Comparison of ENCODE assay signal across 20 cellular contexts in genomic region chr6:165600606-165601005, GRCh38.
DNase-seq lines count a peak whose midpoint lies in the region; ATAC-seq and TF ChIP-seq lines count a peak whose summit lies in the region.
"Had no signal": no experiment of that assay in that cellular context is flagged by ENCODE, and none has a peak within 500 bp of the region (broad histone marks: within the 10 kb centered on the region; RNA-seq: fewer than 3 reads in every experiment).

No MANE protein-coding gene starts in this region.

- intact Hi-C loops in Calu3 (cut with micrococcal nuclease; ENCODE audit: unreplicated experiment), result no loop called here
- intact Hi-C loops in Panc1 (cut with micrococcal nuclease; ENCODE audit: unreplicated experiment), result no loop called here

- no peak overlapping the region for H4K12ac ChIP-seq in trophoblast cell (ENCODE audit: low read depth, low read length)

- H4K91ac ChIP-seq in mesenchymal stem cell (ENCODE audit: low read length), result no peak overlapping the region
- H4K91ac ChIP-seq in trophoblast cell (ENCODE audit: low read depth, low read length), result no peak overlapping the region

- no peak overlapping the region for H3K23ac ChIP-seq in mesenchymal stem cell (ENCODE audit: low read length in 2 of 2)
- no peak overlapping the region for H3K23ac ChIP-seq in trophoblast cell (ENCODE audit: low read length)

- H3K4me2 ChIP-seq in mesenchymal stem cell (ENCODE audit: low read length, poor library complexity, severe bottlenecking) (no peak overlapping the region), trophoblast cell (ENCODE audit: low read length) (no peak overlapping the region)
- H3K4me2 ChIP-seq: BLaER1 treated with 17β-estradiol and CSF1 and Interleukin-3, amounts not matched to agents 10 nM and 100 nM had no signal

- H3K36me3 ChIP-seq in Panc1 (ENCODE audit: control insufficient read depth, insufficient read depth, low read length) (no peaks in the 10 kb centered on the region), mesenchymal stem cell (ENCODE audit: control insufficient read depth in 1 of 2, insufficient read depth in 2 of 2, low read depth in 1 of 2, low read length in 2 of 2) (no peaks in the 10 kb centered on the region), trophoblast cell (ENCODE audit: control insufficient read depth in 1 of 2, insufficient read depth in 2 of 2, low read length in 2 of 2) (no peaks in the 10 kb centered on the region)
- H3K36me3 ChIP-seq: BLaER1 treated with 17β-estradiol and CSF1 and Interleukin-3, amounts not matched to agents 10 nM and 100 nM had no signal

- H3K9me3 ChIP-seq in Panc1 (ENCODE audit: control insufficient read depth, insufficient read depth, low read depth, low read length) (no peaks in the 10 kb centered on the region), mesenchymal stem cell (ENCODE audit: control insufficient read depth, low read length) (no peaks in the 10 kb centered on the region), trophoblast cell (ENCODE audit: insufficient read depth, low read depth, low read length) (no peaks in the 10 kb centered on the region)

- TF ChIP-seq CTCF in Calu3 (IDR thresholded peaks at IDR 0.05; ENCODE audit: unreplicated experiment) (no peak), Panc1 (IDR thresholded peaks at IDR 0.05) (no peak)

- H3K36me3 Mint-ChIP-seq in Calu3 (ENCODE audit: insufficient read depth, unreplicated experiment), result no peaks in the 10 kb centered on the region
- H3K36me3 Mint-ChIP-seq: CD8-positive, alpha-beta T cell; IgD-negative memory B cell had no signal

- no peak overlapping the region for H3K4me3 Mint-ChIP-seq in Calu3 (ENCODE audit: low read depth, unreplicated experiment)
- H3K4me3 Mint-ChIP-seq: B cell; CD8-positive, alpha-beta T cell; HFFc6; IgD-negative memory B cell had no signal

- no peak overlapping the region for H2BK5ac ChIP-seq in mesenchymal stem cell (ENCODE audit: low read depth, low read length, poor library complexity, severe bottlenecking)
- no peak overlapping the region for H2BK5ac ChIP-seq in trophoblast cell (ENCODE audit: low read depth, low read length, poor library complexity)

- peak overlapping the region; percentile 10 for H3K27ac Mint-ChIP-seq in Calu3 (ENCODE audit: unreplicated experiment)
- H3K27ac Mint-ChIP-seq: B cell; CD8-positive, alpha-beta T cell; HFFc6 had no signal

- H3K4me3 ChIP-seq in Panc1 (ENCODE audit: low read depth in 2 of 2, low read length in 2 of 2) (no peak overlapping the region), mesenchymal stem cell (ENCODE audit: insufficient read depth in 1 of 2, low read depth in 1 of 2, low read length in 2 of 2) (no peak overlapping the region), trophoblast cell (ENCODE audit: low read depth, low read length) (no peak overlapping the region)
- H3K4me3 ChIP-seq: BLaER1 treated with 17β-estradiol and CSF1 and Interleukin-3, amounts not matched to agents 10 nM and 100 nM; GM23248 had no signal

- H3K4ac ChIP-seq in mesenchymal stem cell (ENCODE audit: low read depth in 1 of 2, low read length in 2 of 2) (no peak overlapping the region), trophoblast cell (ENCODE audit: low read depth, low read length) (no peak overlapping the region)

- H2AFZ ChIP-seq in mesenchymal stem cell (ENCODE audit: low read depth, low read length), result no peak overlapping the region
- H2AFZ ChIP-seq in trophoblast cell (ENCODE audit: insufficient read depth, low read length, poor library complexity), result no peak overlapping the region
- H2AFZ ChIP-seq: GM23248 had no signal

- no peak overlapping the region for H2BK120ac ChIP-seq in mesenchymal stem cell (ENCODE audit: low read depth, low read length)
- H2BK120ac ChIP-seq in trophoblast cell (ENCODE audit: insufficient read depth, low read length, poor library complexity), result no peak overlapping the region

- H3K9ac ChIP-seq in mesenchymal stem cell (ENCODE audit: low read length) (no peak overlapping the region), trophoblast cell (ENCODE audit: low read length) (no peak overlapping the region)
- H3K9ac ChIP-seq: BLaER1 treated with 17β-estradiol and CSF1 and Interleukin-3, amounts not matched to agents 10 nM and 100 nM; GM23248 had no signal

- H3K79me1 ChIP-seq in mesenchymal stem cell (replicated peaks; ENCODE audit: low read length, poor library complexity, severe bottlenecking) (peaks cover 45% of the 10 kb centered on the region), trophoblast cell (ENCODE audit: low read length) (no peaks in the 10 kb centered on the region)

- peak overlapping the region; percentile 27 for H2AK5ac ChIP-seq in mesenchymal stem cell (ENCODE audit: low read length, severe bottlenecking)
- no peak overlapping the region for H2AK5ac ChIP-seq in trophoblast cell (ENCODE audit: low read length)

- no peaks in the 10 kb centered on the region for H3K27me3 ChIP-seq in Panc1 (ENCODE audit: control insufficient read depth, insufficient read depth, low read length)
- no peaks in the 10 kb centered on the region for H3K27me3 ChIP-seq in mesenchymal stem cell (ENCODE audit: control insufficient read depth in 1 of 2, insufficient read depth in 1 of 2, low read length in 2 of 2)
- H3K27me3 ChIP-seq in trophoblast cell (ENCODE audit: insufficient read depth, low read length), result no peaks in the 10 kb centered on the region
- H3K27me3 ChIP-seq: BLaER1 treated with 17β-estradiol and CSF1 and Interleukin-3, amounts not matched to agents 10 nM and 100 nM had no signal

- in situ Hi-C loops in Panc1 (cut with HindIII; ENCODE audit: low pct_unique_long_range_greater_than_20kb, low sequenced_read_pairs), result no loop called here

- H3K27ac ChIP-seq in Panc1 (ENCODE audit: low read length) (peak overlapping the region; percentile 36), mesenchymal stem cell (ENCODE audit: low read length, poor library complexity, severe bottlenecking) (no peak overlapping the region), trophoblast cell (ENCODE audit: low read depth, low read length) (no peak overlapping the region)
- H3K27ac ChIP-seq: BLaER1 treated with 17β-estradiol and CSF1 and Interleukin-3, amounts not matched to agents 10 nM and 100 nM; GM23248 had no signal

- no peaks in the 10 kb centered on the region for H3K9me3 Mint-ChIP-seq in Calu3 (ENCODE audit: low read depth, unreplicated experiment)

- no peak for ATAC-seq in Panc1
- ATAC-seq: CD8-positive, alpha-beta T cell; HCT116; HepG2 had no signal

- peaks cover 33% of the 10 kb centered on the region for H3K4me1 Mint-ChIP-seq in Calu3 (ENCODE audit: low read depth, unreplicated experiment)
- H3K4me1 Mint-ChIP-seq: B cell, IgD-negative memory B cell had no signal

- no peaks in the 10 kb centered on the region for H3K79me2 ChIP-seq in trophoblast cell (ENCODE audit: control insufficient read depth, insufficient read depth, low read length, poor library complexity)

- H3K18ac ChIP-seq in mesenchymal stem cell (ENCODE audit: low read depth in 1 of 2, low read length in 2 of 2), result no peak overlapping the region
- H3K18ac ChIP-seq in trophoblast cell (ENCODE audit: low read length), result no peak overlapping the region

- H3K4me1 ChIP-seq in Panc1 (ENCODE audit: control insufficient read depth, insufficient read depth, low read length), result peaks cover 21% of the 10 kb centered on the region
- H3K4me1 ChIP-seq in mesenchymal stem cell (ENCODE audit: control insufficient read depth, insufficient read depth, low read depth, low read length), result peaks cover 5% of the 10 kb centered on the region
- H3K4me1 ChIP-seq in trophoblast cell (ENCODE audit: control insufficient read depth in 1 of 2, insufficient read depth in 2 of 2, low read length in 2 of 2), result peaks cover 2 to 12% of the 10 kb centered on the region in 2 experiments
- H3K4me1 ChIP-seq: BLaER1 treated with 17β-estradiol and CSF1 and Interleukin-3, amounts not matched to agents 10 nM and 100 nM had no signal

- POLR2A ChIA-PET in Panc1 (lab: Charles Lee), result no interaction called here

- BruUV-seq in Calu3 (replicated peaks; lab: Mats Ljungman, UMichigan) (no TSS peak), Panc1 (replicated peaks; lab: Mats Ljungman, UMichigan) (no TSS peak)

- DNase-seq in Calu3 (no peak), Panc1 (ENCODE audit: low read depth, low spot score) (no peak), mesenchymal stem cell (no peak), trophoblast cell (peak; percentile 88 to 98), NCI-H1105 (lab: John Stamatoyannopoulos, UW) (no peak), hepatic stellate cell (ENCODE audit: low spot score) (no peak), pons (ENCODE audit: low spot score) (no peak)
- DNase-seq in activated CD4-positive, CD25-positive, alpha-beta regulatory T cell treated with anti-CD3 and anti-CD28 coated beads, Interleukin-2, amount 50 U/mL, for 72 hours, result no peak
- DNase-seq: CD8-positive, alpha-beta T cell; DMS 273 treated with DMSO at 0.1 percent for 48 hours; DMS53; EL; GM23248; H7; HFFc6 had no signal

- CTCF ChIA-PET in Calu3 (lab: Charles Lee) (no interaction called here), Panc1 (lab: Charles Lee) (no interaction called here)

- WGBS in mesenchymal stem cell, result 61% methylated on average over 4 of the region's 4 CpGs
- no CpG with 5 or more reads among the region's 4 CpGs for WGBS in trophoblast cell (ENCODE audit: extremely low coverage, insufficient coverage, insufficient read length)

- H3K27me3 Mint-ChIP-seq in Calu3 (ENCODE audit: unreplicated experiment), result no peaks in the 10 kb centered on the region
- H3K27me3 Mint-ChIP-seq: B cell, IgD-negative memory B cell had no signal

- H2BK15ac ChIP-seq in mesenchymal stem cell (ENCODE audit: low read depth, poor library complexity, severe bottlenecking), result no peak overlapping the region

- no peak overlapping the region for H4K8ac ChIP-seq in mesenchymal stem cell (ENCODE audit: low read length)
- no peak overlapping the region for H4K8ac ChIP-seq in trophoblast cell (ENCODE audit: low read depth, low read length)

- H3K14ac ChIP-seq in mesenchymal stem cell (ENCODE audit: low read length in 2 of 2), result no peak overlapping the region
- H3K14ac ChIP-seq in trophoblast cell (ENCODE audit: low read length), result no peak overlapping the region

- H2BK12ac ChIP-seq in mesenchymal stem cell (ENCODE audit: low read length in 2 of 2) (no peak overlapping the region), trophoblast cell (ENCODE audit: low read length) (no peak overlapping the region)

Comparison
In these comparisons a context has a peak if more than half of its experiments do, and no peak if none do; other contexts are left out.
1. DNase-seq: peak in trophoblast cell (2 of 2); none in Calu3 (single experiment), Panc1 (single experiment), mesenchymal stem cell (single experiment), NCI-H1105 (single experiment), hepatic stellate cell (single experiment), pons (single experiment) and activated CD4-positive, CD25-positive, alpha-beta regulatory T cell treated with anti-CD3 and anti-CD28 coated beads, Interleukin-2, amount 50 U/mL, for 72 hours (single experiment).